Comparison of ENCODE assay signal across 28 cellular contexts in the genomic region with DNA sequence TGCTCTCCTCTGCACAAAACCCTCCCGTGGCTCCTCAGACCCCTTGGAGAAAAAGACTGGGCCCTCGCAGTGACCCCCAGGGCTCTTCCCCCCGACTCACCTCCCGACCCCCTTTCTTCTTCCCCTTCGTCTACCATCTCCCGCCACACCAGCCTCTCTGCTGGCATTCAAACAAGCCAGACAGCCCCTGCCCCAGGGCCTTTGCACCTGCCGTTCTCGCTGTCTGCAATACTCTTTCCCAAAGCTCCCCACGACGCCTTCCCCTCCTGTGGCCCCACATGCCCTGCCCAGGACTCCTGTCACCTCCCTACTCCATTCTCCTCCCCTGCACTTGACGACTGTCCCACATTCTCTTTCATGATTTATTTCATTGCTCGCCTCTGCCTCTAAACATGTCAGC.
"Had no signal": no experiment of that assay in that cellular context is flagged by ENCODE, and none has a peak within 500 bp of the region (broad histone marks: within the 10 kb centered on the region; RNA-seq: fewer than 3 reads in every experiment).

No MANE protein-coding gene starts in this region.

- H3K9me3 ChIP-seq: stomach, suprapubic skin, testis, thoracic aorta, thyroid gland, tibial artery, tibial nerve, transverse colon, upper lobe of left lung, upper lobe of right lung, uterus, vagina had no signal

- H3K27me3 Mint-ChIP-seq: stimulated activated naive CD8-positive, alpha-beta T cell treated with anti-CD3 and anti-CD28 coated beads, Interleukin-15, amount 100 ng/mL, for 72 hours had no signal

- H3K27ac ChIP-seq: stomach, suprapubic skin, testis, thoracic aorta, thyroid gland, tibial artery, tibial nerve, transverse colon, upper lobe of left lung, upper lobe of right lung, uterus, vagina had no signal

- H3K4me3 ChIP-seq: stomach, suprapubic skin, testis, thoracic aorta, thyroid gland, tibial artery, tibial nerve, transverse colon, upper lobe of left lung, upper lobe of right lung, uterus, vagina had no signal

- H3K4me1 ChIP-seq: stomach, suprapubic skin, testis, tibial artery, tibial nerve, transverse colon, upper lobe of left lung, upper lobe of right lung, uterus, vagina had no signal

- H3K4me3 Mint-ChIP-seq: stimulated activated effector memory CD8-positive, alpha-beta T cell treated with anti-CD3 and anti-CD28 coated beads, Interleukin-12 subunit alpha, Interleukin-12 subunit beta, amount 100 ng/mL, for 72 hours; stimulated activated memory B cell treated with anti-CD40 and anti-IgM and Interleukin-4, amounts not matched to agents 10 μg/mL and 1 μg/mL and 100 μg/mL, for 72 hours; stimulated activated naive B cell treated with anti-CD40 and anti-IgM and Interleukin-4, amounts not matched to agents 10 μg/mL and 1 μg/mL and 100 μg/mL, for 72 hours; stimulated activated naive CD8-positive, alpha-beta T cell treated with anti-CD3 and anti-CD28 coated beads, Interleukin-15, amount 100 ng/mL, for 72 hours; stimulated activated naive CD8-positive, alpha-beta T cell treated with anti-CD3 and anti-CD28 coated beads, Interleukin-15, Interleukin-2, amounts not matched to agents 100 ng/mL and 50 ng/mL, for 24 hours; type B pancreatic cell had no signal

- DNase-seq: stimulated activated CD4-positive, alpha-beta T cell treated with anti-CD3 and anti-CD28 coated beads, Interleukin-2, amount 100 ng/mL, for 48 hours; stimulated activated CD4-positive, alpha-beta T cell treated with anti-CD3 and anti-CD28 coated beads, Interleukin-4, amount 100 ng/mL, for 1 hour; stimulated activated CD4-positive, alpha-beta T cell treated with anti-CD3 and anti-CD28 coated beads, Interleukin-4, amount 100 ng/mL, for 24 hours; stimulated activated CD4-positive, alpha-beta T cell treated with anti-CD3 and anti-CD28 coated beads, Interleukin-4, amount 100 ng/mL, for 4 hours; stimulated activated CD8-positive, alpha-beta memory T cell treated with anti-CD3 and anti-CD28 coated beads, Interleukin-4, amount 100 ng/mL, for 48 hours; stimulated activated naive B cell treated with anti-CD40 and anti-IgM and Interleukin-4, amounts not matched to agents 10 μg/mL and 1 μg/mL and 100 μg/mL, for 72 hours; stimulated activated naive CD4-positive, alpha-beta T cell; stimulated activated naive CD4-positive, alpha-beta T cell treated with Interleukin-2 at 50 U/mL for 16 hours; stimulated activated naive CD8-positive, alpha-beta T cell treated with anti-CD3 and anti-CD28 coated beads, Interleukin-15, amount 100 ng/mL, for 72 hours; stimulated activated naive CD8-positive, alpha-beta T cell treated with anti-CD3 and anti-CD28 coated beads, Interleukin-15, Interleukin-2, amounts not matched to agents 100 U/mL and 50 U/mL, for 24 hours; stomach; substantia nigra; testis; thyroid gland; tibial artery; transverse colon; trophoblast cell; upper lobe of left lung; upper lobe of right lung; uterus had no signal

- H3K27me3 ChIP-seq: testis, thyroid gland, tibial nerve, transverse colon, upper lobe of left lung, uterus, vagina had no signal

- H3K27ac Mint-ChIP-seq: stimulated activated effector memory CD8-positive, alpha-beta T cell treated with anti-CD3 and anti-CD28 coated beads, Interleukin-12 subunit alpha, Interleukin-12 subunit beta, amount 100 ng/mL, for 72 hours; stimulated activated memory B cell treated with anti-CD40 and anti-IgM and Interleukin-4, amounts not matched to agents 10 μg/mL and 1 μg/mL and 100 μg/mL, for 72 hours; stimulated activated naive B cell treated with anti-CD40 and anti-IgM and Interleukin-4, amounts not matched to agents 10 μg/mL and 1 μg/mL and 100 μg/mL, for 72 hours; stimulated activated naive CD8-positive, alpha-beta T cell treated with anti-CD3 and anti-CD28 coated beads, Interleukin-15, amount 100 ng/mL, for 72 hours; stimulated activated naive CD8-positive, alpha-beta T cell treated with anti-CD3 and anti-CD28 coated beads, Interleukin-15, Interleukin-2, amounts not matched to agents 100 ng/mL and 50 ng/mL, for 24 hours; type B pancreatic cell had no signal

- H3K4me1 Mint-ChIP-seq: stimulated activated memory B cell treated with anti-CD40 and anti-IgM and Interleukin-4, amounts not matched to agents 10 μg/mL and 1 μg/mL and 100 μg/mL, for 72 hours had no signal

- H3K36me3 ChIP-seq: stomach, suprapubic skin, thoracic aorta, thyroid gland, tibial artery, tibial nerve, transverse colon, upper lobe of left lung, upper lobe of right lung, uterus, vagina had no signal

- H3K9me3 Mint-ChIP-seq: stimulated activated naive CD8-positive, alpha-beta T cell treated with anti-CD3 and anti-CD28 coated beads, Interleukin-15, Interleukin-2, amounts not matched to agents 100 ng/mL and 50 ng/mL, for 24 hours; type B pancreatic cell had no signal

- ATAC-seq: stimulated activated effector memory CD8-positive, alpha-beta T cell treated with anti-CD3 and anti-CD28 coated beads, Interleukin-12 subunit alpha, Interleukin-12 subunit beta, amount 100 ng/mL, for 72 hours; stimulated activated memory B cell treated with anti-CD40 and anti-IgM and Interleukin-4, amounts not matched to agents 10 μg/mL and 1 μg/mL and 100 μg/mL, for 72 hours; stimulated activated naive B cell treated with anti-CD40 and anti-IgM and Interleukin-4, amounts not matched to agents 10 μg/mL and 1 μg/mL and 100 μg/mL, for 72 hours; stimulated activated naive CD8-positive, alpha-beta T cell treated with anti-CD3 and anti-CD28 coated beads, Interleukin-15, amount 100 ng/mL, for 72 hours; stimulated activated naive CD8-positive, alpha-beta T cell treated with anti-CD3 and anti-CD28 coated beads, Interleukin-15, Interleukin-2, amounts not matched to agents 100 U/mL and 50 U/mL, for 24 hours; upper lobe of right lung had no signal

- H3K36me3 Mint-ChIP-seq: stimulated activated effector memory CD8-positive, alpha-beta T cell treated with anti-CD3 and anti-CD28 coated beads, Interleukin-12 subunit alpha, Interleukin-12 subunit beta, amount 100 ng/mL, for 72 hours; stimulated activated memory B cell treated with anti-CD40 and anti-IgM and Interleukin-4, amounts not matched to agents 10 μg/mL and 1 μg/mL and 100 μg/mL, for 72 hours; stimulated activated naive B cell treated with anti-CD40 and anti-IgM and Interleukin-4, amounts not matched to agents 10 μg/mL and 1 μg/mL and 100 μg/mL, for 72 hours; type B pancreatic cell had no signal
